Comparison of ENCODE assay signal across 19 cellular contexts in the genomic region with DNA sequence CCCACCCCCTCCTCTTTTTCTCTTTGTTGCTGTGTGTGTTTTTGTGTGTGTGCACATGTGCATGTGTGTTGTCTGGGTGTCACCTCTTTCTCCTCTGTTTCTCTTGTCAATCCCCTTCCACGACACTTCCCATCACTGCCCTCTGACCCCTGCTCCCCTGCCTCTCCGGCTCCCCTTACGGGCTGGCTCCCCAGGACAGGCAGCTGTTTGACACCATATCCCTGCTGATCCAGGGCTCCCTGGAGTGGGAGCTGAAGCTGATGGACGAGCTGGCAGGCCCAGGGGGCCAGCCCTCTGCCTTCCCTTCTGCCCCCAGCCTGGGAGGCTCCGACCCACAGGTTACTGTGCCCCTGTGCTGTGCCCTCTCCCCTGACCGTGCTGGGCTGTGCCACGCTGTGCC. TPM values are rescaled to one million over a fixed set of nuclear protein-coding genes. Genes with fewer than 3 reads are reported as not detected.
DNase-seq lines count a peak whose midpoint lies in the region; ATAC-seq, FAIRE-seq and TF ChIP-seq lines count a peak whose summit lies in the region.
"Had no signal": no experiment of that assay in that cellular context is flagged by ENCODE, and none has a peak within 500 bp of the region (broad histone marks: within the 10 kb centered on the region; RNA-seq: fewer than 3 reads in every experiment).

No MANE protein-coding gene starts in this region.

- DNase-seq in A549 (ENCODE audit: low read depth in 1 of 2, low spot score in 1 of 2): no peak
- no peak for DNase-seq in astrocyte (ENCODE audit: low read depth)
- DNase-seq in mesothelial cell of epicardium (ENCODE audit: low spot score in 2 of 2, unreplicated experiment in 2 of 2): no peak
- DNase-seq in activated naive CD4-positive, alpha-beta T cell treated with anti-CD3 and anti-CD28 coated beads for 36 hours: no peak
- DNase-seq in NCI-H226: no peak
- DNase-seq in NK-92 treated with Interleukin-12 subunit alpha and Interleukin-12 subunit beta, amount 100 ng/mL, for 24 hours (lab: John Stamatoyannopoulos, UW): no peak
- DNase-seq: Caco-2; CD4-positive, CD25-positive, alpha-beta regulatory T cell; DMS153; KG1; NCI-H1092; NCI-H2081 treated with DMSO at 0.1 percent for 48 hours; NCI-H510A treated with DMSO at 0.1 percent for 48 hours; SHP77 treated with DMSO at 0.1 percent for 48 hours had no signal

- TF ChIP-seq POLR2A in A549 (IDR thresholded peaks at IDR 0.05; ENCODE audit: low read length): no peak

- no peak for TF ChIP-seq CTCF in A549 (IDR thresholded peaks at IDR 0.05)
- TF ChIP-seq CTCF in HEK293 (tag by site-specific recombination; IDR thresholded peaks at IDR 0.05): no peak
- no peak for TF ChIP-seq CTCF in astrocyte (IDR thresholded peaks at IDR 0.05; ENCODE audit: insufficient read depth, low read depth, low read length)
- no peak for TF ChIP-seq CTCF in mesothelial cell of epicardium (IDR thresholded peaks at IDR 0.05; ENCODE audit: unreplicated experiment)

- H3K27ac ChIP-seq in A549 (peak overlapping the region; percentile 65 to 71; a peak in 5 of 6 replicates), HEK293 (ENCODE audit: extremely low read depth, low read depth, low read length) (no peak overlapping the region), astrocyte (ENCODE audit: low read depth, low read length) (no peak overlapping the region)
- H3K27ac ChIP-seq: GM23248 had no signal

- peaks cover 3% of the 10 kb centered on the region for H3K27me3 ChIP-seq in astrocyte (ENCODE audit: insufficient read depth, low read length)

- H3K4me2 ChIP-seq in A549: peak overlapping the region; percentile 4; the same call in 2 of the 3 replicates
- no peak overlapping the region for H3K4me2 ChIP-seq in astrocyte (ENCODE audit: low read length)

- no peak for FAIRE-seq in A549 (lab: Jason Lieb, UNC)
- FAIRE-seq in astrocyte (lab: Jason Lieb, UNC): no peak
- FAIRE-seq: A204.1, GM12892 had no signal

- H3K4me3 Mint-ChIP-seq in astrocyte (ENCODE audit: unreplicated experiment) (no peak overlapping the region), mesothelial cell of epicardium (peak overlapping the region; percentile 20)
- H3K4me3 Mint-ChIP-seq in activated naive CD4-positive, alpha-beta T cell treated with anti-CD3 and anti-CD28 coated beads for 36 hours: no peak overlapping the region
- H3K4me3 Mint-ChIP-seq: CD4-positive, CD25-positive, alpha-beta regulatory T cell had no signal

- POLR2A ChIA-PET in A549 (lab: Yijun Ruan, JAX): no interaction called here
- POLR2A ChIA-PET in HEK293 (lab: Yijun Ruan, JAX): no interaction called here

- H3K27ac Mint-ChIP-seq in astrocyte (ENCODE audit: unreplicated experiment) (peak overlapping the region; percentile 47), mesothelial cell of epicardium (peak overlapping the region; percentile 44)
- no peak overlapping the region for H3K27ac Mint-ChIP-seq in activated naive CD4-positive, alpha-beta T cell treated with anti-CD3 and anti-CD28 coated beads for 36 hours
- H3K27ac Mint-ChIP-seq: CD4-positive, CD25-positive, alpha-beta regulatory T cell had no signal

- H3K4me1 Mint-ChIP-seq in astrocyte (ENCODE audit: low read depth, unreplicated experiment): peaks cover 15% of the 10 kb centered on the region
- peaks cover 34% of the 10 kb centered on the region for H3K4me1 Mint-ChIP-seq in mesothelial cell of epicardium
- H3K4me1 Mint-ChIP-seq in activated naive CD4-positive, alpha-beta T cell treated with anti-CD3 and anti-CD28 coated beads for 36 hours (ENCODE audit: low read depth): no peaks in the 10 kb centered on the region

- H3K79me2 ChIP-seq in astrocyte (ENCODE audit: insufficient read depth, low read length): no peaks in the 10 kb centered on the region

- no peak overlapping the region for H2AFZ ChIP-seq in astrocyte (ENCODE audit: low read depth, low read length)
- H2AFZ ChIP-seq: GM23248 had no signal

- H3K9me3 ChIP-seq in A549: no peaks in the 10 kb centered on the region
- H3K9me3 ChIP-seq in HEK293 (ENCODE audit: control insufficient read depth, insufficient read depth, low read depth, low read length): no peaks in the 10 kb centered on the region
- H3K9me3 ChIP-seq in astrocyte (ENCODE audit: insufficient read depth, low read depth, low read length): no peaks in the 10 kb centered on the region
- H3K9me3 ChIP-seq: Caco-2 had no signal

- TF ChIP-seq EP300 in A549 (IDR thresholded peaks at IDR 0.05): no peak

- TF ChIP-seq RAD21 in A549 (conservative IDR thresholded peaks at IDR 0.05 in 1 of 2, IDR thresholded peaks at IDR 0.05 in 1 of 2): no peak

- intact Hi-C loops in activated naive CD4-positive, alpha-beta T cell treated with anti-CD3 and anti-CD28 coated beads for 36 hours (cut with micrococcal nuclease): no loop called here

- no peaks in the 10 kb centered on the region for H3K36me3 ChIP-seq in HEK293 (ENCODE audit: control insufficient read depth in 2 of 2, insufficient read depth in 1 of 2, low read length in 2 of 2)
- no peaks in the 10 kb centered on the region for H3K36me3 ChIP-seq in astrocyte (ENCODE audit: insufficient read depth, low read length)

- H4K20me1 ChIP-seq in astrocyte (ENCODE audit: insufficient read depth, low read length): no peaks in the 10 kb centered on the region

- ATAC-seq in A549: no peak

- H3K4me1 ChIP-seq in A549 (peaks cover 30% of the 10 kb centered on the region), HEK293 (ENCODE audit: control insufficient read depth, insufficient read depth, low read length) (no peaks in the 10 kb centered on the region), astrocyte (ENCODE audit: insufficient read depth, low read length) (no peaks in the 10 kb centered on the region)
- H3K4me1 ChIP-seq: Caco-2 had no signal

- no peak overlapping the region for H3K9ac ChIP-seq in astrocyte (ENCODE audit: low read length)
- H3K9ac ChIP-seq: GM23248 had no signal

- H3K4me3 ChIP-seq in A549: no peak overlapping the region
- H3K4me3 ChIP-seq in HEK293 (ENCODE audit: low read depth, low read length): no peak overlapping the region
- no peak overlapping the region for H3K4me3 ChIP-seq in astrocyte (ENCODE audit: insufficient read depth, low read depth, low read length)
- H3K4me3 ChIP-seq: GM23248 had no signal

- H3K36me3 Mint-ChIP-seq in astrocyte (ENCODE audit: low read depth, unreplicated experiment): no peaks in the 10 kb centered on the region
- H3K36me3 Mint-ChIP-seq in mesothelial cell of epicardium: no peaks in the 10 kb centered on the region
- no peaks in the 10 kb centered on the region for H3K36me3 Mint-ChIP-seq in activated naive CD4-positive, alpha-beta T cell treated with anti-CD3 and anti-CD28 coated beads for 36 hours (ENCODE audit: low read depth)
- H3K36me3 Mint-ChIP-seq: CD4-positive, CD25-positive, alpha-beta regulatory T cell had no signal

- H3K9me3 Mint-ChIP-seq in astrocyte (ENCODE audit: unreplicated experiment) (no peaks in the 10 kb centered on the region), mesothelial cell of epicardium (no peaks in the 10 kb centered on the region)
- no peaks in the 10 kb centered on the region for H3K9me3 Mint-ChIP-seq in activated naive CD4-positive, alpha-beta T cell treated with anti-CD3 and anti-CD28 coated beads for 36 hours
- H3K9me3 Mint-ChIP-seq: CD4-positive, CD25-positive, alpha-beta regulatory T cell had no signal

- peaks cover 32% of the 10 kb centered on the region for H3K27me3 Mint-ChIP-seq in astrocyte (ENCODE audit: low read depth, unreplicated experiment)
- no peaks in the 10 kb centered on the region for H3K27me3 Mint-ChIP-seq in mesothelial cell of epicardium (ENCODE audit: low read depth)
- H3K27me3 Mint-ChIP-seq in activated naive CD4-positive, alpha-beta T cell treated with anti-CD3 and anti-CD28 coated beads for 36 hours (ENCODE audit: low read depth): peaks cover 4% of the 10 kb centered on the region
- H3K27me3 Mint-ChIP-seq: CD4-positive, CD25-positive, alpha-beta regulatory T cell had no signal

- WGBS in A549 (ENCODE audit: missing lambda C conversion rate): 92% methylated on average over 7 of the region's 7 CpGs

- CTCF ChIA-PET in A549 (lab: Yijun Ruan, JAX): interaction anchor here (0.9 to 48.0 kb wide), 8 partner anchors 9 to 137 kb away, joined by 3 to 2097 read pairs (median 4); a partner anchor contains a TSS
- CTCF ChIA-PET in HEK293 (lab: Yijun Ruan, JAX): interaction anchor here (0.6 to 2.9 kb wide), 9 partner anchors 9 to 78 kb away, joined by 3 to 14 read pairs (median 4); no protein-coding TSS in a partner anchor
- CTCF ChIA-PET in activated naive CD4-positive, alpha-beta T cell treated with anti-CD3 and anti-CD28 coated beads for 36 hours (lab: Charles Lee): no interaction called here

TF ChIP-seq in HEK293, 187 proteins besides CTCF, POLR2A, EP300 and RAD21:
- TF ChIP-seq ZFHX2 (tag by site-specific recombination; conservative IDR thresholded peaks at IDR 0.05): no peak
- TF ChIP-seq ZIC2 (tag by site-specific recombination; IDR thresholded peaks at IDR 0.05): peak; percentile 98
- TF ChIP-seq, protein P1, sequence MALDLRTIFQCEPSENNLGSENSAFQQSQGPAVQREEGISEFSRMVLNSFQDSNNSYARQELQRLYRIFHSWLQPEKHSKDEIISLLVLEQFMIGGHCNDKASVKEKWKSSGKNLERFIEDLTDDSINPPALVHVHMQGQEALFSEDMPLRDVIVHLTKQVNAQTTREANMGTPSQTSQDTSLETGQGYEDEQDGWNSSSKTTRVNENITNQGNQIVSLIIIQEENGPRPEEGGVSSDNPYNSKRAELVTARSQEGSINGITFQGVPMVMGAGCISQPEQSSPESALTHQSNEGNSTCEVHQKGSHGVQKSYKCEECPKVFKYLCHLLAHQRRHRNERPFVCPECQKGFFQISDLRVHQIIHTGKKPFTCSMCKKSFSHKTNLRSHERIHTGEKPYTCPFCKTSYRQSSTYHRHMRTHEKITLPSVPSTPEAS (tag by site-specific recombination; IDR thresholded peaks at IDR 0.05): peak; percentile 7

RNA-seq across cellular contexts. Expression of a gene that starts 15.2 kb away (rescaled TPM):
- polyA plus RNA-seq in A549 (2011; rRNA removed) (342 and 442 TPM in 2 replicates), A549 (2017; fragmentation: RNase III; extraction: RNeasy Plus Mini Kit Qiagen cat#74134 plus additional on column Dnase treatment) (225 to 288 TPM (median 248 TPM) in 3 replicates)
- 157 and 189 TPM in 2 replicates for polyA plus RNA-seq in A549 (2012; cell fraction: cytosol; rRNA removed)
- polyA plus RNA-seq in A549 (2012; cell fraction: nucleus; rRNA removed): 1,165 and 1,226 TPM in 2 replicates
- 586 and 639 TPM in 2 replicates for polyA minus RNA-seq in A549 (2011; rRNA and poly(A)+ RNA removed)
- total RNA-seq in astrocyte (0.41 and 0.55 TPM in 2 replicates), mesothelial cell of epicardium (0.44 to 1.2 TPM (median 0.93 TPM) in 3 replicates)
- total RNA-seq in activated naive CD4-positive, alpha-beta T cell treated with anti-CD3 and anti-CD28 coated beads for 36 hours: not detected

RNA-seq across cellular contexts. Expression of a gene that starts 59.0 kb away (rescaled TPM):
- polyA plus RNA-seq in A549 (2011; rRNA removed): 4.0 and 4.9 TPM in 2 replicates
- 11.2 and 17.6 TPM in 2 replicates for polyA plus RNA-seq in A549 (2012; cell fraction: cytosol; rRNA removed)
- polyA plus RNA-seq in A549 (2012; cell fraction: nucleus; rRNA removed): 33.3 and 39.5 TPM in 2 replicates
- 7.5 to 9.0 TPM (median 8.9 TPM) in 3 replicates for polyA plus RNA-seq in A549 (2017; fragmentation: RNase III; extraction: RNeasy Plus Mini Kit Qiagen cat#74134 plus additional on column Dnase treatment)
- 2.9 and 6.9 TPM in 2 replicates for polyA minus RNA-seq in A549 (2011; rRNA and poly(A)+ RNA removed)
- total RNA-seq in astrocyte: 0.27 and 0.36 TPM in 2 replicates
- 26.1 to 29.0 TPM (median 26.9 TPM) in 3 replicates for total RNA-seq in mesothelial cell of epicardium
- under 1 TPM; 0.22 to 0.24 TPM for total RNA-seq in activated naive CD4-positive, alpha-beta T cell treated with anti-CD3 and anti-CD28 coated beads for 36 hours
- total RNA-seq: MCF 10A had no signal
- polyA plus RNA-seq: CD4-positive, CD25-positive, alpha-beta regulatory T cell had no signal

Comparison
In these comparisons a context has a peak if more than half of its experiments do, and no peak if none do; other contexts are left out.
1. H3K27ac ChIP-seq: peak in A549 (2 of 2); none in HEK293 (single experiment) and astrocyte (single experiment).
2. RNA of a gene that starts 59.0 kb away (total RNA-seq): 26.1 to 29.0 TPM in mesothelial cell of epicardium; 0.27 to 0.36 TPM in astrocyte and 0.22 to 0.24 TPM in activated naive CD4-positive, alpha-beta T cell treated with anti-CD3 and anti-CD28 coated beads for 36 hours; every median in the first group is over 10 times any median in the second.